Comparison of ENCODE assay signal across 1 cellular context in the genomic region with DNA sequence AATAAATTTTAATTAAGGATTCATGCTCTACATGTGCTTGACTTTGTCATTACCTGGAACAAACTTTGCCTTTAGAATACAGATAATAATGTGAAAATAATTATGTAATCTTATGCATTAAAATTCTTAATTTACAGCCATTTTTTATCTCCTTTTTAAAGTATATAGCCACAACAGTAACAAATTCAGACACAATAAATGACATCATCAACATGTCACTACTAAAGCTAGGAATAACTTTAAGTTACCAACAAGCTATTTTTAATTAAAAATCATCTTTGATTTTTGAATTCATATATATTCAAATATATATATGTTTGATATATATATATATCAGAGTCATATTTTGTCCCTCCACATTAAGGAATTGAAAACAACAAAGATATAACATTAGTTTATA.
TF ChIP-seq lines count a peak whose summit lies in the region.

No MANE protein-coding gene starts in this region.

TF ChIP-seq in neural cell, 6 proteins besides CTCF, POLR2A, EP300 and RAD21 (continued from another document):
- TF ChIP-seq, protein P1, sequence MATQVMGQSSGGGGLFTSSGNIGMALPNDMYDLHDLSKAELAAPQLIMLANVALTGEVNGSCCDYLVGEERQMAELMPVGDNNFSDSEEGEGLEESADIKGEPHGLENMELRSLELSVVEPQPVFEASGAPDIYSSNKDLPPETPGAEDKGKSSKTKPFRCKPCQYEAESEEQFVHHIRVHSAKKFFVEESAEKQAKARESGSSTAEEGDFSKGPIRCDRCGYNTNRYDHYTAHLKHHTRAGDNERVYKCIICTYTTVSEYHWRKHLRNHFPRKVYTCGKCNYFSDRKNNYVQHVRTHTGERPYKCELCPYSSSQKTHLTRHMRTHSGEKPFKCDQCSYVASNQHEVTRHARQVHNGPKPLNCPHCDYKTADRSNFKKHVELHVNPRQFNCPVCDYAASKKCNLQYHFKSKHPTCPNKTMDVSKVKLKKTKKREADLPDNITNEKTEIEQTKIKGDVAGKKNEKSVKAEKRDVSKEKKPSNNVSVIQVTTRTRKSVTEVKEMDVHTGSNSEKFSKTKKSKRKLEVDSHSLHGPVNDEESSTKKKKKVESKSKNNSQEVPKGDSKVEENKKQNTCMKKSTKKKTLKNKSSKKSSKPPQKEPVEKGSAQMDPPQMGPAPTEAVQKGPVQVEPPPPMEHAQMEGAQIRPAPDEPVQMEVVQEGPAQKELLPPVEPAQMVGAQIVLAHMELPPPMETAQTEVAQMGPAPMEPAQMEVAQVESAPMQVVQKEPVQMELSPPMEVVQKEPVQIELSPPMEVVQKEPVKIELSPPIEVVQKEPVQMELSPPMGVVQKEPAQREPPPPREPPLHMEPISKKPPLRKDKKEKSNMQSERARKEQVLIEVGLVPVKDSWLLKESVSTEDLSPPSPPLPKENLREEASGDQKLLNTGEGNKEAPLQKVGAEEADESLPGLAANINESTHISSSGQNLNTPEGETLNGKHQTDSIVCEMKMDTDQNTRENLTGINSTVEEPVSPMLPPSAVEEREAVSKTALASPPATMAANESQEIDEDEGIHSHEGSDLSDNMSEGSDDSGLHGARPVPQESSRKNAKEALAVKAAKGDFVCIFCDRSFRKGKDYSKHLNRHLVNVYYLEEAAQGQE (IDR thresholded peaks at IDR 0.05; ENCODE audit: borderline replicate concordance): no peak
- TF ChIP-seq EZH2 (IDR thresholded peaks at IDR 0.05; ENCODE audit: borderline replicate concordance, insufficient read depth, low read length, poor library complexity, severe bottlenecking): no peak
